21 cellular contexts compared by ENCODE assay signal in the genomic region with DNA sequence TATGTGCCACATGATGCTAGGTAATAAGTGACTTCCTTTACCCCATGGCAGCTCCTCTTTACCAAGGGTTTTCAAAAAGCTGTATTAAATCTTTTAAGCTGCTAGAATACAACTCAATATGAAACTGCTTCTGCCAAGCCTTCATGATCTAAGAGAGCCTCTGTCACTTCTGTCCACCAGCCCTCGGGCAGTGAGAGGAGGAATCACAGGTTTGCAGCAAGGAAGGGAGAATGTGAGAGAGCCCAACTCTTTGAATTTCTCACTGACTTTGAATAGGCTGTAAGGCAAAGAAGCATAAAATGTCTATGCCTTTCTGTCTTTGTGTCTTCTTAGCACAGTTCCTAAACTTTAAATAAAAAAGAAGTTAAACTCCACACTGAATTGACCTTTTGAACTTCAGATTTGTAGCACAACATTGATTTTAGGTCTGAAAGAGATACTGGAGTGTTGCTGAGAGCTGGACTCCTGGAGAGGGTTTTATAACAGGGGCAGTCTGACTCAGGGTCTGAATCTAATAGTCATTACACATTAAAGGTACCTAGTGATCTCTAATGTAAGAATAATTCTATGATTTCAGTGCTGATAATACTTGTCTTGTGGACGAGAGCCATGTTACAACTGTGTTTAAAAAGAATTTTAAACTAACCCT.
"Had no signal": no experiment of that assay in that cellular context is flagged by ENCODE, and none has a peak within 500 bp of the region (broad histone marks: within the 10 kb centered on the region; RNA-seq: fewer than 3 reads in every experiment).

No MANE protein-coding gene starts in this region.

- H3K9ac ChIP-seq: KMS-11 had no signal

- ATAC-seq: K562, Panc1, PC-3, SK-N-SH treated with all-trans-retinoic acid at 6 μM for 48 hours had no signal

- H3K27ac Mint-ChIP-seq: IgD-negative memory B cell had no signal

- H3K4me2 ChIP-seq: KMS-11 had no signal

- DNase-seq: Kasumi-1, MM.1S, NCI-H1092 treated with DMSO at 0.1 percent for 48 hours, NCI-H1436, NCI-H1694, NCI-H187 treated with DMSO at 0.1 percent for 48 hours, NCI-H2029 treated with DMSO at 0.1 percent for 48 hours, NCI-H2171 treated with DMSO at 0.1 percent for 48 hours, NCI-H345, NCI-H446 treated with DMSO at 0.1 percent for 48 hours, NCI-H510A treated with DMSO at 0.1 percent for 48 hours, NCI-H526, NCI-H748 treated with DMSO at 0.1 percent for 48 hours, PC-3, SHP77 had no signal

- H3K27ac ChIP-seq: KMS-11, RWPE1 had no signal

- H3K4me3 Mint-ChIP-seq: IgD-negative memory B cell had no signal

- H3K4me3 ChIP-seq: K562 had no signal

- H3K36me3 Mint-ChIP-seq: IgD-negative memory B cell had no signal

- H3K4me1 Mint-ChIP-seq: IgD-negative memory B cell had no signal
